8 cellular contexts compared by ENCODE assay signal in the genomic region with DNA sequence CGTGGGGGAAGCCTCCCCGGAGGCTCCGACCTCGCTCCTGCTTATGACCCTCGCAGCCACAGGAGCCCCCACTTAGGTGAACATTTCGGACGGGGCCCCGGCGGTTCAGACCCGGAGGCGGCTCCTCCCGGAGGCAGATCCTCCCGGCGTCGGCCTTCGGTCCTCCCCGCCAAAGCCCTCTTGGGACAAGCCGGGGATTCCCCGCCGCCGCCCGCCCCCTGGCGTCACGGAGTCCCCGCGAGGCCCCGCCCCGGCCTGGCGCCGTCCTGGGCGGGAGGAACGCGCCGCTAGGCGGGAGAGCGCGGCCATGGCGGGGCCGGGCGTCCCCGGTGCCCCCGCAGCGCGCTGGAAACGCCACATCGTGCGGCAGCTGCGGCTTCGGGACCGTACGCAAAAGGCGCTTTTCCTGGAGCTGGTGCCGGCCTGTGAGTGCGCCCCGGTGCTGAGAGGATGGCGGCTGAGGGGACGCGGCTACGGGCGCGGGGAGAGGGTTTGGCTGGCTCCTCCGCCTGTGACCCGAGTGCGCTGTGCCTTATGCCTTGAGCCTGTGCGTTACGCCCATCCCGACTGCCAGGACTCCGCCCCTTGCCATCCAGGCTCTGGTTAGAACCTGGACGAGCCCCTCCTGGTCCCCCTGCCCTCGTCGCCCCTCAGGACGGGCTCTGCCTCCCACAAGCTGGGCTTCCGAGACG. TPM values are rescaled to one million over a fixed set of nuclear protein-coding genes. Genes with fewer than 3 reads are reported as not detected.
DNase-seq lines count a peak whose midpoint lies in the region; ATAC-seq and TF ChIP-seq lines count a peak whose summit lies in the region.

A gene with protein sequence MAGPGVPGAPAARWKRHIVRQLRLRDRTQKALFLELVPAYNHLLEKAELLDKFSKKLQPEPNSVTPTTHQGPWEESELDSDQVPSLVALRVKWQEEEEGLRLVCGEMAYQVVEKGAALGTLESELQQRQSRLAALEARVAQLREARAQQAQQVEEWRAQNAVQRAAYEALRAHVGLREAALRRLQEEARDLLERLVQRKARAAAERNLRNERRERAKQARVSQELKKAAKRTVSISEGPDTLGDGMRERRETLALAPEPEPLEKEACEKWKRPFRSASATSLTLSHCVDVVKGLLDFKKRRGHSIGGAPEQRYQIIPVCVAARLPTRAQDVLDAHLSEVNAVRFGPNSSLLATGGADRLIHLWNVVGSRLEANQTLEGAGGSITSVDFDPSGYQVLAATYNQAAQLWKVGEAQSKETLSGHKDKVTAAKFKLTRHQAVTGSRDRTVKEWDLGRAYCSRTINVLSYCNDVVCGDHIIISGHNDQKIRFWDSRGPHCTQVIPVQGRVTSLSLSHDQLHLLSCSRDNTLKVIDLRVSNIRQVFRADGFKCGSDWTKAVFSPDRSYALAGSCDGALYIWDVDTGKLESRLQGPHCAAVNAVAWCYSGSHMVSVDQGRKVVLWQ (plus strand): TSS at position 273 of the 692 bp plus-strand sequence. CDS start 35 bp downstream, at position 308.

- TF ChIP-seq CTCF in BE2C (IDR thresholded peaks at IDR 0.05; ENCODE audit: low read depth, low read length) (0 out of 2 replicates have a peak, but pooled peaks have one; percentile 4), right lobe of liver (IDR thresholded peaks at IDR 0.05) (peak in 3 of 4 donors; percentile 38 to 49 (median 48))

- H3K4me3 ChIP-seq in BE2C (ENCODE audit: low read depth, low read length), result peak within 1 kb of the TSS; percentile 88
- H3K4me3 ChIP-seq in right lobe of liver, result peak within 1 kb of the TSS; percentile 65 to 88 (median 81)

- ATAC-seq in GM19035 (IDR thresholded peaks at IDR 0.05; ENCODE audit: unreplicated experiment), result peak; percentile 59
- peak; percentile 57 for ATAC-seq in HG03342 (IDR thresholded peaks at IDR 0.05; ENCODE audit: unreplicated experiment)
- peak; percentile 88 to 94 (median 91) for ATAC-seq in right lobe of liver

- no peaks in the 10 kb centered on the region for H3K27me3 Mint-ChIP-seq in dendritic cell treated with granulocyte-macrophage colony-stimulating factor and Interleukin-4, amounts not matched to agents 40 ng/mL and 50 ng/mL, for 4 days

- H3K36me3 Mint-ChIP-seq in dendritic cell treated with granulocyte-macrophage colony-stimulating factor and Interleukin-4, amounts not matched to agents 40 ng/mL and 50 ng/mL, for 4 days (ENCODE audit: low read depth), result peaks cover 78% of the 10 kb centered on the region

- no peaks in the 10 kb centered on the region for H3K27me3 ChIP-seq in BE2C
- H3K27me3 ChIP-seq in right lobe of liver, result no peaks in the 10 kb centered on the region

- peak; percentile 61 for TF ChIP-seq POLR2A in right lobe of liver (IDR thresholded peaks at IDR 0.05)

- peak within 1 kb of the TSS; percentile 94 to 99 (median 98) for H3K27ac ChIP-seq in right lobe of liver

- peak within 1 kb of the TSS; percentile 90 for H3K27ac Mint-ChIP-seq in dendritic cell treated with granulocyte-macrophage colony-stimulating factor and Interleukin-4, amounts not matched to agents 40 ng/mL and 50 ng/mL, for 4 days

- peak within 1 kb of the TSS; percentile 96 for H3K4me3 Mint-ChIP-seq in dendritic cell treated with granulocyte-macrophage colony-stimulating factor and Interleukin-4, amounts not matched to agents 40 ng/mL and 50 ng/mL, for 4 days

- H3K36me3 ChIP-seq in BE2C (no peaks in the 10 kb centered on the region), right lobe of liver (peaks cover 0 to 3% (median 0%) of the 10 kb centered on the region in 4 donors)

- H3K9me3 ChIP-seq in BE2C (no peaks in the 10 kb centered on the region), right lobe of liver (no peaks in the 10 kb centered on the region)

- no peaks in the 10 kb centered on the region for H3K9me3 Mint-ChIP-seq in dendritic cell treated with granulocyte-macrophage colony-stimulating factor and Interleukin-4, amounts not matched to agents 40 ng/mL and 50 ng/mL, for 4 days

- WGBS in right lobe of liver (ENCODE audit: insufficient coverage, low coverage, low lambda C conversion rate, missing lambda C conversion rate), result no CpG with 5 or more reads among the region's 74 CpGs

- H3K4me1 ChIP-seq in BE2C, result peaks cover 10% of the 10 kb centered on the region
- peaks cover 0 to 21% (median 3%) of the 10 kb centered on the region in 4 donors for H3K4me1 ChIP-seq in right lobe of liver

- DNase-seq in BE2C (peak; percentile 93), NCI-H526 treated with DMSO at 0.1 percent for 48 hours (lab: John Stamatoyannopoulos, UW) (peak; percentile 82), right lobe of liver (peak; percentile 91 to 92 (median 92))
- peak; percentile 78 to 92 for DNase-seq in activated CD4-positive, alpha-beta T cell treated with anti-CD3 and anti-CD28 coated beads, Interleukin-2, amount 50 U/mL, for 24 hours (ENCODE audit: low read depth in 1 of 2, low spot score in 1 of 2)
- peak; percentile 84 to 90 for DNase-seq in stimulated activated CD4-positive, alpha-beta T cell treated with anti-CD3 and anti-CD28 coated beads, Interleukin-4, amount 100 ng/mL, for 4 hours

- intact Hi-C loops in dendritic cell treated with granulocyte-macrophage colony-stimulating factor and Interleukin-4, amounts not matched to agents 40 ng/mL and 50 ng/mL, for 4 days (cut with micrococcal nuclease), result loop anchor here (2.0 kb wide), 2 partner anchors 19 to 91 kb away; a partner anchor contains a TSS
- intact Hi-C loops in right lobe of liver (cut with DNase I), result no loop called here

- peaks cover 77% of the 10 kb centered on the region for H3K4me1 Mint-ChIP-seq in dendritic cell treated with granulocyte-macrophage colony-stimulating factor and Interleukin-4, amounts not matched to agents 40 ng/mL and 50 ng/mL, for 4 days (ENCODE audit: low read depth)

RNA-seq across cellular contexts. Expression of the gene that starts here (rescaled TPM):
- polyA plus RNA-seq in BE2C (2012; ENCODE audit: insufficient read depth, insufficient read length, low read depth), result 11.1 TPM
- 10 to 100 TPM in 5 of 6 experiments, 1 to 10 TPM in 1; 8.6 to 23.8 (median 15.4) TPM for total RNA-seq in right lobe of liver

Comparison
In these comparisons a context has a peak if more than half of its experiments do, and no peak if none do; other contexts are left out.
1. Peak in every context shown above with its lines: DNase-seq, ATAC-seq, H3K4me3 ChIP-seq and H3K27ac ChIP-seq.